Comparison of ENCODE assay signal across 10 cellular contexts in the genomic region with DNA sequence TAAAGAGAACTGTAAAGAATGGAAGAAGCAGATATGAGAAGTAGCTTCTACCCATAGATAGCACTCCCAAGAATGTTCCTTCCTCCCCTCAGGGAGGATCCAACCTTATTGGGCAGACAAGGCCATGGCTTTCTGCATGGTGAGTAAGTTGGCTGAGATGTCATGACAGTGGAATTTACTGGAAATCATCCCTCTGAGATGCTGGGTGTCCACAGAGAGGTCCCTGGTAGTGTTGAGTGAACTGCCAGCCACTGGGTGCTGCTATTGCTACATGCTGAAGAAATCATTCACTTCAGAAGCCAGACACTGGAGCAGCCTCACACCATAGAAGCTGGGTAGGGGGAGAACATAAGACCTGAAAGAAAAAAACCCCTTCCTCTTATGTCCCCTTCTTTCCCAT. TPM values are rescaled to one million over a fixed set of nuclear protein-coding genes. Genes with fewer than 3 reads are reported as not detected.
DNase-seq lines count a peak whose midpoint lies in the region; ATAC-seq, FAIRE-seq and TF ChIP-seq lines count a peak whose summit lies in the region.
"Had no signal": no experiment of that assay in that cellular context is flagged by ENCODE, and none has a peak within 500 bp of the region (broad histone marks: within the 10 kb centered on the region; RNA-seq: fewer than 3 reads in every experiment).

No MANE protein-coding gene starts in this region.

- H2AFZ ChIP-seq in IMR-90 (replicated peaks; ENCODE audit: low read length, poor library complexity) (no peak overlapping the region), astrocyte (ENCODE audit: low read depth, low read length) (no peak overlapping the region), HepG2 (ENCODE audit: low read length) (no peak overlapping the region)

- H2AK9ac ChIP-seq in IMR-90 (replicated peaks; ENCODE audit: low read depth, low read length, poor library complexity): no peak overlapping the region

- no peak overlapping the region for H3K27ac ChIP-seq in IMR-90 (ENCODE audit: insufficient read depth, low read length)
- no peak overlapping the region for H3K27ac ChIP-seq in astrocyte (ENCODE audit: low read depth, low read length)
- no peak overlapping the region for H3K27ac ChIP-seq in HepG2 (ENCODE audit: extremely low read length, insufficient read depth, low read length)
- H3K27ac ChIP-seq in gastroesophageal sphincter: no peak overlapping the region

- H3K9me3 ChIP-seq in IMR-90 (ENCODE audit: control insufficient read depth, insufficient read depth, low read length): no peaks in the 10 kb centered on the region
- H3K9me3 ChIP-seq in astrocyte (ENCODE audit: insufficient read depth, low read depth, low read length): no peaks in the 10 kb centered on the region
- no peaks in the 10 kb centered on the region for H3K9me3 ChIP-seq in HepG2 (ENCODE audit: low read length)
- H3K9me3 ChIP-seq in gastroesophageal sphincter: peaks cover 0 to 8% (median 0%) of the 10 kb centered on the region in 3 donors

- H4K20me1 ChIP-seq in IMR-90 (ENCODE audit: insufficient read depth, low read length): no peaks in the 10 kb centered on the region
- no peaks in the 10 kb centered on the region for H4K20me1 ChIP-seq in astrocyte (ENCODE audit: insufficient read depth, low read length)
- no peaks in the 10 kb centered on the region for H4K20me1 ChIP-seq in HepG2 (ENCODE audit: insufficient read depth, low read length)

- H3K4me1 ChIP-seq in IMR-90 (ENCODE audit: control insufficient read depth, insufficient read depth, low read length) (no peaks in the 10 kb centered on the region), astrocyte (ENCODE audit: insufficient read depth, low read length) (no peaks in the 10 kb centered on the region), HepG2 (ENCODE audit: insufficient read depth, low read length) (no peaks in the 10 kb centered on the region), gastroesophageal sphincter (peaks cover 0 to 10% (median 0%) of the 10 kb centered on the region in 3 donors)

- H3K79me2 ChIP-seq in astrocyte (ENCODE audit: insufficient read depth, low read length): no peaks in the 10 kb centered on the region
- H3K79me2 ChIP-seq in HepG2 (ENCODE audit: insufficient read depth, low read length): no peaks in the 10 kb centered on the region

- peak; percentile 20; the same call in 1 of the 2 replicates for TF ChIP-seq RAD21 in IMR-90 (IDR thresholded peaks at IDR 0.05; ENCODE audit: low read length)
- TF ChIP-seq RAD21 in HepG2 (CRISPR knock-in tag; IDR thresholded peaks at IDR 0.05): no peak

- TF ChIP-seq EP300 in HepG2 (IDR thresholded peaks at IDR 0.05; ENCODE audit: low read depth in 2 of 2, low read length in 2 of 2) (no peak), HepG2 (CRISPR knock-in tag; IDR thresholded peaks at IDR 0.05; ENCODE audit: borderline replicate concordance) (no peak), gastroesophageal sphincter (IDR thresholded peaks at IDR 0.05) (no peak)

- H2BK20ac ChIP-seq in IMR-90 (ENCODE audit: low read depth, low read length): no peak overlapping the region

- H3K36me3 ChIP-seq in GM06990 (ENCODE audit: control insufficient read depth, insufficient read depth, low read length) (no peaks in the 10 kb centered on the region), IMR-90 (ENCODE audit: control insufficient read depth, insufficient read depth, low read length) (no peaks in the 10 kb centered on the region), astrocyte (ENCODE audit: insufficient read depth, low read length) (no peaks in the 10 kb centered on the region), HepG2 (replicated peaks in 1 of 2; ENCODE audit: control insufficient read depth in 1 of 2, insufficient read depth in 2 of 2, low read length in 2 of 2) (no peaks in the 10 kb centered on the region), gastroesophageal sphincter (no peaks in the 10 kb centered on the region)

- no peak overlapping the region for H3K18ac ChIP-seq in IMR-90 (ENCODE audit: low read depth, low read length)

- no peak overlapping the region for H3K4me3 ChIP-seq in GM06990 (replicated peaks; ENCODE audit: low read depth, low read length)
- H3K4me3 ChIP-seq in IMR-90 (ENCODE audit: insufficient read depth, low read depth, low read length): no peak overlapping the region
- H3K4me3 ChIP-seq in astrocyte (ENCODE audit: insufficient read depth, low read depth, low read length): no peak overlapping the region
- no peak overlapping the region for H3K4me3 ChIP-seq in HepG2 (replicated peaks in 1 of 3; ENCODE audit: insufficient read depth in 1 of 3, low read depth in 2 of 3, low read length in 3 of 3)
- no peak overlapping the region for H3K4me3 ChIP-seq in gastroesophageal sphincter

- no peak overlapping the region for H4K91ac ChIP-seq in IMR-90 (ENCODE audit: insufficient read depth, low read depth, low read length)

- TF ChIP-seq POLR2A in IMR-90 (IDR thresholded peaks at IDR 0.05; ENCODE audit: low read depth, low read length): no peak
- TF ChIP-seq POLR2A in HepG2 (IDR thresholded peaks at IDR 0.05; ENCODE audit: insufficient read depth in 1 of 2, low read depth in 2 of 2, low read length in 2 of 2): no peak
- TF ChIP-seq POLR2A in gastroesophageal sphincter (IDR thresholded peaks at IDR 0.05): no peak

- intact Hi-C loops in IMR-90 (cut with micrococcal nuclease) (no loop called here), HepG2 (cut with micrococcal nuclease; ENCODE audit: unreplicated experiment) (no loop called here), posterior vena cava (cut with DNase I) (no loop called here)

- H3K9me3 Mint-ChIP-seq in astrocyte (ENCODE audit: unreplicated experiment): peaks cover 2% of the 10 kb centered on the region

- no peak overlapping the region for H3K14ac ChIP-seq in IMR-90 (replicated peaks; ENCODE audit: low read depth, low read length)

- no peak overlapping the region for H4K5ac ChIP-seq in IMR-90 (ENCODE audit: low read depth, low read length)

- H3K4me2 ChIP-seq in IMR-90 (ENCODE audit: low read depth, low read length) (no peak overlapping the region), astrocyte (ENCODE audit: low read length) (no peak overlapping the region), HepG2 (ENCODE audit: low read depth, low read length) (no peak overlapping the region)

- H3K56ac ChIP-seq in IMR-90 (ENCODE audit: extremely low read depth, insufficient read depth, low read length): no peak overlapping the region

- no peaks in the 10 kb centered on the region for H3K9me1 ChIP-seq in IMR-90 (ENCODE audit: insufficient read depth, low read length)

- peaks cover 2% of the 10 kb centered on the region for H3K27me3 Mint-ChIP-seq in astrocyte (ENCODE audit: low read depth, unreplicated experiment)

- H3K9ac ChIP-seq in IMR-90 (ENCODE audit: low read depth, low read length) (no peak overlapping the region), astrocyte (ENCODE audit: low read length) (no peak overlapping the region), HepG2 (ENCODE audit: insufficient read depth, low read depth, low read length) (no peak overlapping the region)

- no peak overlapping the region for H3K27ac Mint-ChIP-seq in astrocyte (ENCODE audit: unreplicated experiment)

- dilution Hi-C loops in IMR-90 (cut with HindIII; ENCODE audit: low sequenced_read_pairs, unreplicated experiment): no loop called here

- DNase-seq in GM06990 (ENCODE audit: extremely low read depth, insufficient read length) (no peak), IMR-90 (peak; percentile 12), astrocyte (ENCODE audit: low read depth) (peak; percentile 3), HepG2 (ENCODE audit: low spot score) (peak; percentile 15), posterior vena cava (ENCODE audit: low spot score) (no peak)
- DNase-seq: activated gamma-delta T cell, NCI-H1436 had no signal

- no peak overlapping the region for H2AK5ac ChIP-seq in IMR-90 (ENCODE audit: low read depth, low read length)

- CTCF ChIA-PET in IMR-90 (lab: Yijun Ruan, JAX): interaction anchor here (0.5 to 1.3 kb wide), 3 partner anchors 659 to 1117 kb away, joined by 3 to 5 read pairs (median 4); no protein-coding TSS in a partner anchor
- CTCF ChIA-PET in HepG2 (lab: Yijun Ruan, JAX; ENCODE audit: low intra/inter-chr PET ratio, low total read pairs): no interaction called here

- in situ Hi-C loops in IMR-90 (cut with MboI; ENCODE audit: low sequenced_read_pairs) (no loop called here), HepG2 (cut with HindIII; ENCODE audit: extremely low pct_ligation_motif_present, low pct_unique_long_range_greater_than_20kb) (no loop called here)

- FAIRE-seq in astrocyte (lab: Jason Lieb, UNC) (no peak), HepG2 (lab: Jason Lieb, UNC) (no peak)

- H2BK15ac ChIP-seq in IMR-90 (ENCODE audit: low read depth, low read length): no peak overlapping the region

- H3K79me1 ChIP-seq in IMR-90 (ENCODE audit: low read depth in 1 of 2, low read length in 2 of 2): no peaks in the 10 kb centered on the region

- H2BK5ac ChIP-seq in IMR-90 (ENCODE audit: low read depth, low read length, poor library complexity, severe bottlenecking): no peak overlapping the region

- no peak overlapping the region for H2BK120ac ChIP-seq in IMR-90 (ENCODE audit: low read depth, low read length)

- POLR2A ChIA-PET in IMR-90 (lab: Charles Lee; ENCODE audit: unreplicated experiment) (no interaction called here), HepG2 (lab: Yijun Ruan, JAX) (no interaction called here)

- H3K4me3 Mint-ChIP-seq in astrocyte (ENCODE audit: unreplicated experiment): no peak overlapping the region

- no TSS peak for BruUV-seq in IMR-90 (replicated peaks; lab: Mats Ljungman, UMichigan)
- BruUV-seq in HepG2 (replicated peaks; lab: Mats Ljungman, UMichigan): no TSS peak

- no peaks in the 10 kb centered on the region for H3K36me3 Mint-ChIP-seq in astrocyte (ENCODE audit: low read depth, unreplicated experiment)

- H3K23ac ChIP-seq in IMR-90 (ENCODE audit: low read depth, low read length): no peak overlapping the region

- TF ChIP-seq CTCF in GM06990 (IDR thresholded peaks at IDR 0.05; ENCODE audit: insufficient read depth, low read length, poor library complexity, severe bottlenecking): peak; percentile 33
- TF ChIP-seq CTCF in IMR-90 (conservative IDR thresholded peaks at IDR 0.05; ENCODE audit: low read depth, low read length): 0 out of 2 replicates have a peak, but pooled peaks have one; percentile 14
- no peak for TF ChIP-seq CTCF in astrocyte (IDR thresholded peaks at IDR 0.05; ENCODE audit: insufficient read depth, low read depth, low read length)
- peak; percentile 56 for TF ChIP-seq CTCF in HepG2 (CRISPR knock-in tag; IDR thresholded peaks at IDR 0.05)
- no peak for TF ChIP-seq CTCF in gastroesophageal sphincter (IDR thresholded peaks at IDR 0.05)

- H3K27me3 ChIP-seq in GM06990 (replicated peaks; ENCODE audit: control insufficient read depth, insufficient read depth, low read length) (no peaks in the 10 kb centered on the region), IMR-90 (ENCODE audit: control insufficient read depth, insufficient read depth, low read length) (no peaks in the 10 kb centered on the region; the same call in 1 of the 2 replicates), astrocyte (ENCODE audit: insufficient read depth, low read length) (no peaks in the 10 kb centered on the region), HepG2 (ENCODE audit: control insufficient read depth in 1 of 2, insufficient read depth in 2 of 2, low read length in 2 of 2) (peaks cover 1 to 2% of the 10 kb centered on the region in 2 experiments; a peak in 3 of 5 replicates), gastroesophageal sphincter (no peaks in the 10 kb centered on the region)

- no peak overlapping the region for H4K8ac ChIP-seq in IMR-90 (ENCODE audit: low read depth in 2 of 2, low read length in 2 of 2)

- no peak overlapping the region for H3K4ac ChIP-seq in IMR-90 (ENCODE audit: low read depth, low read length)

- peaks cover 10% of the 10 kb centered on the region for H3K4me1 Mint-ChIP-seq in astrocyte (ENCODE audit: low read depth, unreplicated experiment)

- ATAC-seq in IMR-90 (ENCODE audit: low read depth): 0 out of 2 replicates have a peak, but pooled peaks have one; percentile 27
- peak; percentile 86 for ATAC-seq in HepG2
- no peak for ATAC-seq in GM21381 (IDR thresholded peaks at IDR 0.05; ENCODE audit: unreplicated experiment)
- ATAC-seq in gastroesophageal sphincter: no peak
- ATAC-seq: activated CD4-positive, CD25-positive, alpha-beta regulatory T cell treated with anti-CD3 and anti-CD28 coated beads, Interleukin-2, amount 50 U/mL, for 24 hours had no signal

RNA-seq across cellular contexts. Expression of a gene that starts 46.4 kb away (rescaled TPM):
- total RNA-seq in IMR-90 (2012; rRNA removed): 1.7 and 2.3 TPM in 2 replicates
- 1.8 and 2.4 TPM in 2 replicates for polyA plus RNA-seq in IMR-90 (2012; rRNA removed)
- polyA plus RNA-seq in IMR-90 (2012; cell fraction: cytosol; rRNA removed): 0.69 and 0.79 TPM in 2 replicates
- polyA plus RNA-seq in IMR-90 (2012; cell fraction: nucleus; rRNA removed; ENCODE audit: low replicate concordance): 0.53 and 1.1 TPM in 2 replicates
- 8.4 and 10.9 TPM in 2 replicates for total RNA-seq in astrocyte
- total RNA-seq in HepG2 (2016; rRNA removed; fragmentation: Illumina TruSeq; extraction: Trizol): 29.5 and 39.1 TPM in 2 replicates
- total RNA-seq in HepG2 (2016; cell fraction: cytosol; rRNA removed; fragmentation: Illumina TruSeq; extraction: Trizol; ENCODE audit: low read depth): 4.8 and 6.7 TPM in 2 replicates
- total RNA-seq in HepG2 (2016; cell fraction: insoluble cytoplasmic fraction; rRNA removed; fragmentation: Illumina TruSeq; extraction: Trizol): 29.9 and 33.9 TPM in 2 replicates
- 27.3 and 30.6 TPM in 2 replicates for total RNA-seq in HepG2 (2016; cell fraction: membrane; rRNA removed; fragmentation: Illumina TruSeq; extraction: Trizol)
- 18.7 and 22.5 TPM in 2 replicates for total RNA-seq in HepG2 (2016; cell fraction: nucleus; rRNA removed; fragmentation: Illumina TruSeq; extraction: Trizol)
- polyA plus RNA-seq in HepG2 (2011; rRNA removed): 15.1 and 15.8 TPM in 2 replicates
- polyA plus RNA-seq in HepG2 (2011; cell fraction: cytosol; rRNA removed): 8.4 and 8.5 TPM in 2 replicates
- 9.7 and 11.7 TPM in 2 replicates for polyA plus RNA-seq in HepG2 (2011; cell fraction: nucleus; rRNA removed)
- polyA plus RNA-seq in HepG2 (2012): 9.2 and 11.7 TPM in 2 replicates
- polyA plus RNA-seq in HepG2 (2016; cell fraction: cytosol; fragmentation: Illumina TruSeq; extraction: Trizol; ENCODE audit: low read depth): 4.0 and 4.4 TPM in 2 replicates
- polyA plus RNA-seq in HepG2 (2016; cell fraction: insoluble cytoplasmic fraction; fragmentation: Illumina TruSeq; extraction: Trizol; ENCODE audit: low read depth): 30.4 and 37.6 TPM in 2 replicates
- polyA plus RNA-seq in HepG2 (2016; cell fraction: membrane; fragmentation: Illumina TruSeq; extraction: Trizol; ENCODE audit: low read depth): 18.3 and 18.7 TPM in 2 replicates
- 23.6 and 24.8 TPM in 2 replicates for polyA plus RNA-seq in HepG2 (2016; cell fraction: nucleus; fragmentation: Illumina TruSeq; extraction: Trizol; ENCODE audit: insufficient read depth, low read depth)
- polyA minus RNA-seq in HepG2 (2011; rRNA and poly(A)+ RNA removed; ENCODE audit: low replicate concordance): 11.6 and 13.1 TPM in 2 replicates
- polyA minus RNA-seq in HepG2 (2011; cell fraction: cytosol; rRNA and poly(A)+ RNA removed): 13.8 and 15.1 TPM in 2 replicates
- 21.9 and 29.1 TPM in 2 replicates for polyA minus RNA-seq in HepG2 (2011; cell fraction: nucleus; rRNA and poly(A)+ RNA removed)
- 1 to 10 TPM in 2 of 4 donors, under 1 TPM in 2; 0.16 to 2.2 (median 1.0) TPM for total RNA-seq in gastroesophageal sphincter
- total RNA-seq in posterior vena cava: 1 to 10 TPM in 1 of 2 donors, not detected in 1; 1.4 TPM

Comparison
In these comparisons a context has a peak if more than half of its experiments do, and no peak if none do; other contexts are left out.
1. DNase-seq: peak in IMR-90 (single experiment), astrocyte (single experiment) and HepG2 (single experiment); none in GM06990 (single experiment) and posterior vena cava (single experiment).
2. CTCF ChIP-seq: peak in GM06990 (single experiment), IMR-90 (single experiment) and HepG2 (single experiment); none in astrocyte (single experiment) and gastroesophageal sphincter (0 of 4).
3. ATAC-seq: peak in IMR-90 (single experiment) and HepG2 (single experiment); none in GM21381 (single experiment) and gastroesophageal sphincter (single experiment).